ENCODE assay signal across 8 cellular contexts in the genomic region with DNA sequence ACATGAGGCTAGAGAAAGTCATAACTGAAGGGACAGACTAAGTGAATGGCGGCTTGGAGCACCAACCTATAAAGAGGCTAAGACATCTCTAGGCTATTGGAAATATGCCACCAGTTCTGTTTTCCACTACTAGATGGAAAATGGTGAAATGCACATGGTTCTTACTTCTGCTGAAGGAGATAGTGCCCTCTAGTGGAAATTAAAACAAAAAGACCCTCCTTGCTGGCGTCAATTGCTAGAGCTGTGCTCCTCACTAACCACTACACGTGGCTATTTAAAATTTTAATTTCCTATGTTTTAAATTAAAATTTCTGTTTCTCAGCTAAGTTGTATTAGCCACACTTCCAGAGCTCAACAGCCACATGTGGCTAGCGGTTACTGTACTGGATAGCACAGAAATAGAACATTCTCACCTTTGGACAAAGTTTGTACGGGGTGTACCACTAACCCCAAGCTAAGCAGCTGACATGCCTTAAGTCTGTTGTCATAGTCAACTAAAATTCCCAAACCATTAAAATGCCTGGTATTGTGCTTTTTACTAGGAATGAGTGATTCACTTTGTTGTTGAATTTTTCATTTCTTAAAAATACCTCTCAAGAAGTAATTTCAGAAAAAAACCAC. TPM values are rescaled to one million over a fixed set of nuclear protein-coding genes. Genes with fewer than 3 reads are reported as not detected.
A peak's percentile ranks its signal among the peaks of the same experiment; 100 is the strongest.
DNase-seq lines count a peak whose midpoint lies in the region; ATAC-seq and TF ChIP-seq lines count a peak whose summit lies in the region.

No MANE protein-coding gene starts in this region.

- TF ChIP-seq CTCF in AG04450 (IDR thresholded peaks at IDR 0.05; ENCODE audit: low read depth, low read length): peak; percentile 50
- peak; percentile 45 for TF ChIP-seq CTCF in astrocyte of the spinal cord (IDR thresholded peaks at IDR 0.05; ENCODE audit: low read depth, low read length)

- no peaks in the 10 kb centered on the region for H3K4me1 Mint-ChIP-seq in naive thymus-derived CD8-positive, alpha-beta T cell

- POLR2A ChIA-PET in AG04450 (lab: Yijun Ruan, JAX): no interaction called here
- POLR2A ChIA-PET in naive thymus-derived CD8-positive, alpha-beta T cell (lab: Charles Lee): interaction anchor here (0.8 kb wide), 1 partner anchor 98 kb away, joined by 3 read pairs; no protein-coding TSS in a partner anchor

- intact Hi-C loops in left ventricle myocardium superior (cut with micrococcal nuclease): no loop called here

- no peak overlapping the region for H3K27ac ChIP-seq in AG04450 (ENCODE audit: low read depth, low read length)

- H3K4me3 ChIP-seq in AG04450 (ENCODE audit: low read depth, low read length) (no peak overlapping the region), astrocyte of the spinal cord (ENCODE audit: low read depth, low read length) (no peak overlapping the region)

- H3K9me3 ChIP-seq in AG04450 (ENCODE audit: control insufficient read depth, insufficient read depth, low read length): no peaks in the 10 kb centered on the region

- peaks cover 0 to 4% (median 0%) of the 10 kb centered on the region in 9 donors for H3K9me3 Mint-ChIP-seq in naive thymus-derived CD8-positive, alpha-beta T cell

- DNase-seq in AG04450 (ENCODE audit: low read depth, low spot score) (no peak), GM04504 (ENCODE audit: low read depth) (peak; percentile 5), NCI-H460 (ENCODE audit: extremely low read depth, low read depth) (peak; percentile 13), astrocyte of the spinal cord (ENCODE audit: low read depth, low spot score) (peak; percentile 51), UCSD-AML1 (lab: John Stamatoyannopoulos, UW; ENCODE audit: unreplicated experiment) (no peak), left ventricle myocardium superior (no peak)
- DNase-seq in naive thymus-derived CD8-positive, alpha-beta T cell: peak in 4 of 10 donors; percentile 6 to 51 (median 30)

- in situ Hi-C loops in astrocyte of the spinal cord (cut with HindIII; ENCODE audit: low sequenced_read_pairs): no loop called here

- H3K27me3 ChIP-seq in AG04450 (ENCODE audit: control insufficient read depth, insufficient read depth, low read length): no peaks in the 10 kb centered on the region

- H3K36me3 Mint-ChIP-seq in naive thymus-derived CD8-positive, alpha-beta T cell: no peaks in the 10 kb centered on the region

- peaks cover 11 to 53% (median 23%) of the 10 kb centered on the region in 5 donors for H3K27me3 Mint-ChIP-seq in naive thymus-derived CD8-positive, alpha-beta T cell

- H3K4me3 Mint-ChIP-seq in naive thymus-derived CD8-positive, alpha-beta T cell: no peak overlapping the region

- ATAC-seq in HG03103 (IDR thresholded peaks at IDR 0.05; ENCODE audit: low read depth, unreplicated experiment): peak; percentile 81
- peak; percentile 59 to 68 for ATAC-seq in naive thymus-derived CD8-positive, alpha-beta T cell
- no peak for ATAC-seq in left ventricle myocardium superior

- no peak overlapping the region for H3K27ac Mint-ChIP-seq in naive thymus-derived CD8-positive, alpha-beta T cell

- CTCF ChIA-PET in AG04450 (lab: Charles Lee): interaction anchor here (0.7 to 2.4 kb wide), 9 partner anchors 8 to 484 kb away, joined by 3 to 30 read pairs (median 3); no protein-coding TSS in a partner anchor

RNA-seq across cellular contexts. Expression of a gene that starts 34.1 kb away (rescaled TPM):
- not detected in 2 replicates for polyA plus RNA-seq in AG04450 (2011; rRNA removed)
- not detected in 2 replicates for polyA minus RNA-seq in AG04450 (2011; rRNA and poly(A)+ RNA removed)
- 0.29 and 1.3 TPM in 2 replicates for total RNA-seq in NCI-H460 (2014; rRNA removed; shearing (Covaris generic))
- 0.14 TPM in 1 of 2 replicates, not detected in the other for polyA plus RNA-seq in NCI-H460 (2014; cell fraction: nucleus; rRNA removed)
- total RNA-seq in naive thymus-derived CD8-positive, alpha-beta T cell: not detected
- not detected for polyA plus RNA-seq in naive thymus-derived CD8-positive, alpha-beta T cell
- total RNA-seq in left ventricle myocardium superior: not detected

Comparison
In these comparisons a context has a peak if more than half of its experiments do, and no peak if none do; other contexts are left out.
1. DNase-seq: peak in GM04504 (single experiment), NCI-H460 (single experiment) and astrocyte of the spinal cord (single experiment); none in AG04450 (single experiment), UCSD-AML1 (single experiment) and left ventricle myocardium superior (single experiment).